In the genomic region with DNA sequence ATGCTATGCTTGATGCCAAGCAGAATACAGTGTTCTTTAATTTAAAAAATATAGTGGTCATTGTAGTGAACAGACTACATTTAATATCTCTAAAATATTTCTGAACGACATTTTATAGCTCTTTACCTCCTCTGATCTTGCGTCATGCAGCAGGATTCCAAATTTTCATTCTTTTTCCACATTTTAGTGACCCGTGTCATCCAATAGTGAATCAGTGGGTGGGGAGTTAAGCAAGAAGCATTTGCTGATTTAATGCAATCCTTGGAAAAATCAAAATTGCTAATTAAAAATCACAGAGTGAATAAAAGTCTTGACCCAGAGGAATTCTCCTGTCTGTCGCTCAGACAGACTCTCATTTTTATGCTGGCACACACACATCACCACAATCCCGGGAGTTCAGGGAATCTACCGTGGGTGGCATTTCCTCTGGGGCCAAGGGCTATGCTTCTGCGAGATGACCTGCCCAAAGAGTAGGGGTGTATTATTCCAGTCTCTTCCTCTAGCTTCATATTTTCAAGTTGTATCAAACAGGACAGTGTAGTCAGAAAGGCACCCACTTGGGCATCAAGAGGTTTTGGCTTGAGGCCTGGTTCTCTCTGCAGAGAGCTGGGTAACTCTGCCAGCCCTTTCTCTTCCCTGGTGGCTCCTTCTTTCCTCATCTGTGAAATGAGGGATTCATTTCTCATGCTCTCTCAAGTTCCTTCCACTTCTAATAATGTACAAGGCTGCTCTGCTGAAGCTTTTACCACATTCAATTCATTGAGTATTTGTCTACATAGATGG, we compare ENCODE assay signal across 18 cellular contexts. TPM values are rescaled to one million over a fixed set of nuclear protein-coding genes. Genes with fewer than 3 reads are reported as not detected.
"Had no signal": no experiment of that assay in that cellular context is flagged by ENCODE, and none has a peak within 500 bp of the region (broad histone marks: within the 10 kb centered on the region; RNA-seq: fewer than 3 reads in every experiment).

No MANE protein-coding gene starts in this region.

- H3K9me3 ChIP-seq: heart right ventricle, ovary, stomach had no signal

- ATAC-seq: left lobe of liver had no signal

- H3K27ac ChIP-seq: coronary artery, heart right ventricle, ovary, stomach, VCaP had no signal

- DNase-seq: activated CD4-positive, alpha-beta memory T cell treated with anti-CD3 and anti-CD28 coated beads for 36 hours; activated naive CD4-positive, alpha-beta T cell; activated T-cell treated with anti-CD3 and anti-CD28 coated beads, Interleukin-2, amount 50 U/mL, for 48 hours; caudate nucleus; effector CD4-positive, alpha-beta T cell; ovary; stimulated activated CD4-positive, alpha-beta T cell treated with anti-CD3 and anti-CD28 coated beads, Interleukin-4, amount 100 ng/mL, for 4 hours; stomach; T1000 had no signal

- H3K36me3 ChIP-seq: heart right ventricle, ovary, stomach had no signal

- H3K4me3 ChIP-seq: coronary artery, heart right ventricle, ovary, skin epidermis, stomach had no signal

- H3K4me1 ChIP-seq: stomach had no signal

- H3K27me3 ChIP-seq: ovary had no signal

RNA-seq across cellular contexts. Expression of a gene that starts 24.8 kb away (rescaled TPM):
- total RNA-seq: activated CD4-positive, alpha-beta memory T cell treated with anti-CD3 and anti-CD28 coated beads for 36 hours; endothelial cell of umbilical vein; frontal cortex; heart right ventricle; left lobe of liver; mesenteric fat pad; ovary; stomach had no signal
- polyA plus RNA-seq: adipose tissue, endothelial cell of umbilical vein, heart right ventricle, ovary, stomach had no signal
